In genomic region chr6:43901330-43902230, GRCh38 we compare ENCODE assay signal across 1 cellular context.
A peak's percentile ranks its signal among the peaks of the same experiment; 100 is the strongest.
TF ChIP-seq lines count a peak whose summit lies in the region.

No MANE protein-coding gene starts in this region.

TF ChIP-seq in K562, 482 proteins besides CTCF, POLR2A, EP300 and RAD21 (continued from another document and continues in another):
- TF ChIP-seq MXD1 (CRISPR knock-in tag; IDR thresholded peaks at IDR 0.05; ENCODE audit: borderline replicate concordance, poor library complexity, severe bottlenecking) (no peak), CHD7 (IDR thresholded peaks at IDR 0.05; ENCODE audit: low read depth, low read length) (no peak), ZNF584 (CRISPR knock-in tag; IDR thresholded peaks at IDR 0.05; ENCODE audit: low read depth) (0 out of 2 replicates have a peak, but pooled peaks have one; percentile 21), CREBBP (IDR thresholded peaks at IDR 0.05; ENCODE audit: low read depth, low read length) (no peak), ZNF41 (CRISPR knock-in tag; conservative IDR thresholded peaks at IDR 0.05) (no peak), ZC3H8 (IDR thresholded peaks at IDR 0.05) (no peak), ZNF175 (CRISPR knock-in tag; IDR thresholded peaks at IDR 0.05; ENCODE audit: low read depth) (0 out of 2 replicates have a peak, but pooled peaks have one; percentile 46), SMARCA5 (IDR thresholded peaks at IDR 0.05) (no peak), ZNF354B (CRISPR knock-in tag; IDR thresholded peaks at IDR 0.05) (no peak), MED1 (CRISPR knock-in tag; IDR thresholded peaks at IDR 0.05; ENCODE audit: borderline replicate concordance) (no peak), ZNF146 (CRISPR knock-in tag; IDR thresholded peaks at IDR 0.05; ENCODE audit: unreplicated experiment) (no peak), PPARD (CRISPR knock-in tag; IDR thresholded peaks at IDR 0.05) (no peak), ZC3H11A (IDR thresholded peaks at IDR 0.05; ENCODE audit: low read depth, low read length) (no peak), CREB3 (tag; conservative IDR thresholded peaks at IDR 0.05; ENCODE audit: low read depth) (0 out of 2 replicates have a peak, but pooled peaks have one; percentile 35), NFATC3 (IDR thresholded peaks at IDR 0.05) (no peak), AFF4 (CRISPR knock-in tag; IDR thresholded peaks at IDR 0.05) (no peak), PRPF4 (IDR thresholded peaks at IDR 0.05; ENCODE audit: insufficient read depth, low read depth, low read length, poor library complexity, severe bottlenecking) (no peak), ELF1 (tag; IDR thresholded peaks at IDR 0.05) (peak; percentile 21; the same call in 1 of the 2 replicates), MEF2D (tag; conservative IDR thresholded peaks at IDR 0.05; ENCODE audit: low read depth) (peak; percentile 59; the same call in 1 of the 2 replicates), CXXC5 (CRISPR knock-in tag; IDR thresholded peaks at IDR 0.05) (peak; percentile 48), PKNOX1 (IDR thresholded peaks at IDR 0.05) (peak; percentile 61), ZNF3 (CRISPR knock-in tag; IDR thresholded peaks at IDR 0.05) (peak; percentile 71; the same call in 1 of the 2 replicates), IRF9 (tag; IDR thresholded peaks at IDR 0.05) (no peak), ETS2 (tag; IDR thresholded peaks at IDR 0.05; ENCODE audit: borderline replicate concordance, poor library complexity, severe bottlenecking) (peak; percentile 36), ZNF384 (IDR thresholded peaks at IDR 0.05; ENCODE audit: low read depth, low read length) (no peak), SIRT6 (IDR thresholded peaks at IDR 0.05; ENCODE audit: low read depth, low read length) (no peak), ZNF165 (CRISPR knock-in tag; IDR thresholded peaks at IDR 0.05; ENCODE audit: borderline replicate concordance) (no peak), VEZF1 (CRISPR knock-in tag; IDR thresholded peaks at IDR 0.05) (0 out of 2 replicates have a peak, but pooled peaks have one; percentile 25), TCF3 (CRISPR knock-in tag; IDR thresholded peaks at IDR 0.05) (no peak), MTA2 (IDR thresholded peaks at IDR 0.05; ENCODE audit: low read depth) (no peak), MLLT1 (IDR thresholded peaks at IDR 0.05) (no peak), TAF9B (IDR thresholded peaks at IDR 0.05; ENCODE audit: partially characterized antibody) (no peak)
